ENCODE assay signal across 20 cellular contexts in the genomic region with DNA sequence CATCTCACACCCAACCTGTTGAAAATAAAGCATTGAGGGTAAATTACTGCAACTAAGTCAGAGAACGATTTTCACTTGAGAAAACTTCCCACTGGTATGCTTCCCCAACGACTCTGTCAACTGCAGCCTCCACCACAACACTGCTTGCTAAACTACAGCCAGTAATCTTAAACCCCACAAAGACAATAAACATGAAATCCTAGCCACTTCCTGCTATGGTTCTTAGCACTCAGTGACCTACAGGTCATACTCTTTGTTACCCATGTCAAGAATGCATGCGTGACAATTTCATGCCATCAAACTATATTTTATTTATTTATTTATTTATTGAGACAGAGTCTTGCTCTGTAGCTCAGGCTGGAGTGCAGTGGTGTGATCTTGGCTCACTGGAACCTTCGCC.
DNase-seq lines count a peak whose midpoint lies in the region; ATAC-seq, FAIRE-seq and TF ChIP-seq lines count a peak whose summit lies in the region.
"Had no signal": no experiment of that assay in that cellular context is flagged by ENCODE, and none has a peak within 500 bp of the region (broad histone marks: within the 10 kb centered on the region; RNA-seq: fewer than 3 reads in every experiment).

No MANE protein-coding gene starts in this region.

- H3K18ac ChIP-seq in H1 (ENCODE audit: extremely low read depth, low read length): no peak overlapping the region

- no peak for TF ChIP-seq RAD21 in H1 (IDR thresholded peaks at IDR 0.05 in 1 of 2, conservative IDR thresholded peaks at IDR 0.05 in 1 of 2; ENCODE audit: low read depth in 2 of 2, low read length in 2 of 2)

- no peak overlapping the region for H2AK5ac ChIP-seq in H1 (ENCODE audit: low read depth, low read length)

- CTCF ChIA-PET in H1 (lab: Charles Lee; ENCODE audit: partially characterized antibody): no interaction called here

- H2BK120ac ChIP-seq in H1 (replicated peaks; ENCODE audit: low read depth, low read length): no peak overlapping the region

- H3K36me3 ChIP-seq in H1 (ENCODE audit: control insufficient read depth in 2 of 4, insufficient read depth in 4 of 4, low read length in 3 of 4): no peaks in the 10 kb centered on the region

- no peaks in the 10 kb centered on the region for H3K27me3 ChIP-seq in H1 (replicated peaks in 1 of 4; ENCODE audit: control insufficient read depth in 3 of 4, extremely low read depth in 1 of 4, insufficient read depth in 3 of 4, low read length in 3 of 4)

- H4K20me1 ChIP-seq in H1 (replicated peaks in 1 of 2; ENCODE audit: control insufficient read depth in 1 of 2, insufficient read depth in 2 of 2, low read length in 2 of 2): no peaks in the 10 kb centered on the region

- no peak overlapping the region for H2BK5ac ChIP-seq in H1 (ENCODE audit: low read depth, low read length)

- WGBS in H1 (ENCODE audit: extremely low coverage in 1 of 2, insufficient coverage in 1 of 2, insufficient read length in 1 of 2, insufficient replicate concordance in 2 of 2, low coverage in 1 of 2, low lambda C conversion rate in 2 of 2, missing lambda C conversion rate in 1 of 2), 2 experiments: 86% methylated on average over 2 of the region's 4 CpGs; no CpG with 5 or more reads in 1 of the 2 experiments

- no peak overlapping the region for H3K27ac ChIP-seq in H1 (ENCODE audit: low read depth, low read length)

- H4K8ac ChIP-seq in H1 (ENCODE audit: extremely low read depth, insufficient read depth, low read length): no peak overlapping the region

- peak overlapping the region; percentile 60 for H3K4me3 Mint-ChIP-seq in nephron progenitor cell
- H3K4me3 Mint-ChIP-seq: CD4-positive, alpha-beta memory T cell had no signal

- peak overlapping the region; percentile 99 for H3K27ac Mint-ChIP-seq in nephron progenitor cell
- H3K27ac Mint-ChIP-seq: CD4-positive, alpha-beta memory T cell had no signal

- H3K23me2 ChIP-seq in H1 (ENCODE audit: low read depth, low read length): no peaks in the 10 kb centered on the region

- no peak for TF ChIP-seq POLR2A in H1 (IDR thresholded peaks at IDR 0.05; ENCODE audit: control extremely low read depth in 1 of 2, low read depth in 2 of 2, low read length in 2 of 2)

- H3K4me3 ChIP-seq in H1 (ENCODE audit: extremely low read depth in 1 of 4, insufficient read depth in 2 of 4, low read depth in 3 of 4, low read length in 4 of 4): no peak overlapping the region

- H3K56ac ChIP-seq in H1 (replicated peaks; ENCODE audit: insufficient read length, low read depth, low read length): no peak overlapping the region

- H3K79me1 ChIP-seq in H1 (ENCODE audit: low read depth, low read length): no peaks in the 10 kb centered on the region

- H3K9ac ChIP-seq in H1 (replicated peaks in 1 of 4; ENCODE audit: extremely low read depth in 1 of 4, low read depth in 3 of 4, low read length in 3 of 4): no peak overlapping the region

- H3K14ac ChIP-seq in H1 (ENCODE audit: insufficient read length): no peak overlapping the region

- no peaks in the 10 kb centered on the region for H3K9me3 ChIP-seq in H1 (ENCODE audit: insufficient read depth in 2 of 2, low read depth in 1 of 2, low read length in 1 of 2)

- no peak overlapping the region for H2BK20ac ChIP-seq in H1 (ENCODE audit: low read length)

- ATAC-seq in HG03442 (IDR thresholded peaks at IDR 0.05; ENCODE audit: unreplicated experiment) (peak; percentile 53), GM21515 (IDR thresholded peaks at IDR 0.05; ENCODE audit: unreplicated experiment) (no peak), HG02623 (IDR thresholded peaks at IDR 0.05; ENCODE audit: unreplicated experiment) (no peak)
- ATAC-seq: Right ventricle myocardium inferior had no signal

- DNase-seq in EH (ENCODE audit: low read depth) (peak; percentile 39), H1 (ENCODE audit: low read depth in 1 of 2, low spot score in 2 of 2) (no peak), nephron progenitor cell (no peak), NAMALWA (ENCODE audit: low spot score) (no peak)
- no peak for DNase-seq in activated naive CD4-positive, alpha-beta T cell treated with anti-CD3 and anti-CD28 coated beads, Interleukin-2, amount 50 U/mL, for 16 hours
- DNase-seq: CD4-positive, alpha-beta memory T cell; DMS153; GOT3; Kasumi-1; NCI-H1105; NCI-H1694; NCI-H2081 treated with DMSO at 0.1 percent for 48 hours; NCI-H510A; SW 1271 had no signal

- H3K4ac ChIP-seq in H1 (replicated peaks; ENCODE audit: insufficient read length, low read depth, low read length): no peak overlapping the region

- no peak overlapping the region for H2BK12ac ChIP-seq in H1 (ENCODE audit: low read depth, low read length)

- H3K4me2 ChIP-seq in H1 (ENCODE audit: insufficient read depth in 1 of 2, low read depth in 2 of 2, low read length in 2 of 2): no peak overlapping the region

- no peaks in the 10 kb centered on the region for H3K79me2 ChIP-seq in H1 (ENCODE audit: control insufficient read depth in 1 of 2, insufficient read depth in 2 of 2, low read length in 2 of 2)

- H3K4me1 ChIP-seq in H1 (replicated peaks in 1 of 4; ENCODE audit: control insufficient read depth in 3 of 4, insufficient read depth in 4 of 4, low read length in 3 of 4): no peaks in the 10 kb centered on the region; a peak in 1 of 7 replicates

- H4K91ac ChIP-seq in H1 (replicated peaks; ENCODE audit: insufficient read length, low read length): no peak overlapping the region

- TF ChIP-seq CTCF in H1 (IDR thresholded peaks at IDR 0.05; ENCODE audit: control extremely low read depth in 1 of 3, insufficient read depth in 1 of 3, low read depth in 1 of 3, low read length in 3 of 3) (no peak), nephron progenitor cell (IDR thresholded peaks at IDR 0.05) (no peak)

- no peak overlapping the region for H4K5ac ChIP-seq in H1 (ENCODE audit: insufficient read length, low read depth, low read length)

- H3K23ac ChIP-seq in H1 (ENCODE audit: insufficient read length): no peak overlapping the region

- H3K27me3 Mint-ChIP-seq in nephron progenitor cell (ENCODE audit: low read depth, poor library complexity): no peaks in the 10 kb centered on the region
- H3K27me3 Mint-ChIP-seq: CD4-positive, alpha-beta memory T cell had no signal

- H3K36me3 Mint-ChIP-seq in nephron progenitor cell (ENCODE audit: low read depth): peaks cover 9% of the 10 kb centered on the region
- H3K36me3 Mint-ChIP-seq: CD4-positive, alpha-beta memory T cell had no signal

- H3K9me3 Mint-ChIP-seq in nephron progenitor cell: peaks cover 20% of the 10 kb centered on the region
- H3K9me3 Mint-ChIP-seq: CD4-positive, alpha-beta memory T cell had no signal

- no peak overlapping the region for H2AFZ ChIP-seq in H1 (ENCODE audit: low read length)

- TF ChIP-seq EP300 in H1 (IDR thresholded peaks at IDR 0.05; ENCODE audit: borderline replicate concordance in 1 of 2, low read depth in 2 of 2, low read length in 2 of 2): no peak

- peaks cover 53% of the 10 kb centered on the region for H3K4me1 Mint-ChIP-seq in nephron progenitor cell
- H3K4me1 Mint-ChIP-seq: CD4-positive, alpha-beta memory T cell had no signal

- no peak overlapping the region for H2BK15ac ChIP-seq in H1 (ENCODE audit: low read length)

- POLR2A ChIA-PET in H1 (lab: Charles Lee; ENCODE audit: partially characterized antibody): no interaction called here

- FAIRE-seq in H1 (lab: Jason Lieb, UNC): peak; percentile 42
- FAIRE-seq: A204.1, RCC 7860 had no signal

TF ChIP-seq in H1, 55 proteins besides CTCF, POLR2A, EP300 and RAD21:
- TF ChIP-seq SP4 (IDR thresholded peaks at IDR 0.05; ENCODE audit: low read length): no peak
- TF ChIP-seq TAF1 (IDR thresholded peaks at IDR 0.05; ENCODE audit: low read depth, low read length): no peak
- TF ChIP-seq POLR2AphosphoS5 (IDR thresholded peaks at IDR 0.05; ENCODE audit: low read depth, low read length): no peak
- no peak for TF ChIP-seq KDM4A (IDR thresholded peaks at IDR 0.05; ENCODE audit: low read depth, low read length, severe bottlenecking)
- no peak for TF ChIP-seq ASH2L (IDR thresholded peaks at IDR 0.05; ENCODE audit: low read length)
- TF ChIP-seq, protein P1, sequence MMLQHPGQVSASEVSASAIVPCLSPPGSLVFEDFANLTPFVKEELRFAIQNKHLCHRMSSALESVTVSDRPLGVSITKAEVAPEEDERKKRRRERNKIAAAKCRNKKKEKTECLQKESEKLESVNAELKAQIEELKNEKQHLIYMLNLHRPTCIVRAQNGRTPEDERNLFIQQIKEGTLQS (IDR thresholded peaks at IDR 0.05; ENCODE audit: insufficient read depth, low read depth, low read length): no peak
- no peak for TF ChIP-seq RNF2 (IDR thresholded peaks at IDR 0.05; ENCODE audit: borderline replicate concordance, low read depth, low read length, missing control alignments, poor library complexity, severe bottlenecking)
- TF ChIP-seq CHD2 (IDR thresholded peaks at IDR 0.05; ENCODE audit: low read length): no peak
- TF ChIP-seq KDM1A (IDR thresholded peaks at IDR 0.05; ENCODE audit: borderline replicate concordance, low read length): no peak
- no peak for TF ChIP-seq FOSL1 (IDR thresholded peaks at IDR 0.05; ENCODE audit: insufficient read depth, low read depth, low read length)
- TF ChIP-seq NANOG (IDR thresholded peaks at IDR 0.05; ENCODE audit: insufficient read depth, low read depth, low read length, poor library complexity, severe bottlenecking): no peak
